Comparison of ENCODE assay signal across 1 cellular context in genomic region chr4:182917182-182918043, GRCh38.
A peak's percentile ranks its signal among the peaks of the same experiment; 100 is the strongest.
TF ChIP-seq lines count a peak whose summit lies in the region.

TSS of gene DCTD (minus strand) at chr4:182917386. CDS start at chr4:182915568, 1,818 bp downstream.

TF ChIP-seq in K562, 482 proteins besides CTCF, POLR2A, EP300 and RAD21 (continued from another document and continues in another):
- TF ChIP-seq GTF3C2 (IDR thresholded peaks at IDR 0.05; ENCODE audit: borderline replicate concordance, extremely low read depth, insufficient read length): no peak
- no peak for TF ChIP-seq CTBP1 (IDR thresholded peaks at IDR 0.05; ENCODE audit: borderline replicate concordance)
- TF ChIP-seq EZH2 (IDR thresholded peaks at IDR 0.05; ENCODE audit: borderline replicate concordance, low read depth, low read length): no peak
- 0 out of 2 replicates have a peak, but pooled peaks have one; percentile 8 for TF ChIP-seq CBFA2T3 (IDR thresholded peaks at IDR 0.05)
- TF ChIP-seq PHF21A (IDR thresholded peaks at IDR 0.05; ENCODE audit: borderline replicate concordance, low read depth): no peak
- no peak for TF ChIP-seq POU5F1 (IDR thresholded peaks at IDR 0.05; ENCODE audit: borderline replicate concordance, low read depth, low read length, partially characterized antibody)
- TF ChIP-seq KAT7 (CRISPR knock-in tag; IDR thresholded peaks at IDR 0.05; ENCODE audit: borderline replicate concordance): no peak
- no peak for TF ChIP-seq NFIX (CRISPR knock-in tag; IDR thresholded peaks at IDR 0.05; ENCODE audit: low read depth)
- no peak for TF ChIP-seq ELK1 (CRISPR knock-in tag; IDR thresholded peaks at IDR 0.05)
- TF ChIP-seq HMGN3 (IDR thresholded peaks at IDR 0.05; ENCODE audit: borderline replicate concordance, extremely low read depth, insufficient read length, low read depth, low read length): peak; percentile 40
- TF ChIP-seq SNRNP70 (optimal IDR thresholded peaks at IDR 0.05; ENCODE audit: low read depth, low read length): no peak
- no peak for TF ChIP-seq ID3 (CRISPR knock-in tag; IDR thresholded peaks at IDR 0.05)
- TF ChIP-seq ID3 (tag; IDR thresholded peaks at IDR 0.05): peak; percentile 51; the same call in 1 of the 2 replicates
- peak; percentile 72 for TF ChIP-seq GMEB1 (CRISPR knock-in tag; IDR thresholded peaks at IDR 0.05)
- 0 out of 2 replicates have a peak, but pooled peaks have one; percentile 43 for TF ChIP-seq MTA3 (IDR thresholded peaks at IDR 0.05; ENCODE audit: borderline replicate concordance)
- TF ChIP-seq CHD4 (IDR thresholded peaks at IDR 0.05; ENCODE audit: insufficient read depth, insufficient replicate concordance, low read depth, low read length, poor library complexity, severe bottlenecking): no peak
- no peak for TF ChIP-seq SRSF9 (IDR thresholded peaks at IDR 0.05; ENCODE audit: borderline replicate concordance, low read depth, low read length)
- no peak for TF ChIP-seq TARDBP (IDR thresholded peaks at IDR 0.05)
- TF ChIP-seq FOXM1 (IDR thresholded peaks at IDR 0.05; ENCODE audit: low read depth): no peak
- no peak for TF ChIP-seq FOXM1 (CRISPR knock-in tag; IDR thresholded peaks at IDR 0.05; ENCODE audit: low read depth)
- no peak for TF ChIP-seq BMI1 (IDR thresholded peaks at IDR 0.05; ENCODE audit: low read length)
- no peak for TF ChIP-seq MLLT1 (IDR thresholded peaks at IDR 0.05)
- TF ChIP-seq ZNF175 (CRISPR knock-in tag; IDR thresholded peaks at IDR 0.05; ENCODE audit: low read depth): no peak
- 0 out of 2 replicates have a peak, but pooled peaks have one; percentile 43 for TF ChIP-seq NBN (IDR thresholded peaks at IDR 0.05; ENCODE audit: low read depth)
- TF ChIP-seq SMARCC2 (IDR thresholded peaks at IDR 0.05; ENCODE audit: low read depth): no peak
- no peak for TF ChIP-seq NFE2L1 (tag; IDR thresholded peaks at IDR 0.05; ENCODE audit: borderline replicate concordance, low read depth)
- TF ChIP-seq ASH1L (IDR thresholded peaks at IDR 0.05; ENCODE audit: borderline replicate concordance, low read depth, partially characterized antibody): no peak
- peak in 1 of 2 experiments; percentile 64; a peak in 1 of 4 replicates for TF ChIP-seq NONO (IDR thresholded peaks at IDR 0.05; ENCODE audit: low read depth in 2 of 2, low read length in 1 of 2)
- TF ChIP-seq MEF2D (tag; conservative IDR thresholded peaks at IDR 0.05; ENCODE audit: low read depth): no peak
- no peak for TF ChIP-seq GTF2F1 (IDR thresholded peaks at IDR 0.05; ENCODE audit: low read depth, low read length)
- peak; percentile 22; the same call in 1 of the 2 replicates for TF ChIP-seq USF2 (CRISPR knock-in tag; IDR thresholded peaks at IDR 0.05)
- no peak for TF ChIP-seq PRDM10 (IDR thresholded peaks at IDR 0.05; ENCODE audit: partially characterized antibody)
- no peak for TF ChIP-seq JUNB (CRISPR knock-in tag; conservative IDR thresholded peaks at IDR 0.05)
- TF ChIP-seq TCF15 (CRISPR knock-in tag; IDR thresholded peaks at IDR 0.05): no peak
- TF ChIP-seq MAZ (CRISPR knock-in tag; conservative IDR thresholded peaks at IDR 0.05 in 1 of 2, IDR thresholded peaks at IDR 0.05 in 1 of 2): peak; percentile 62 to 67
- peak; percentile 24; the same call in 1 of the 2 replicates for TF ChIP-seq USF1 (CRISPR knock-in tag; IDR thresholded peaks at IDR 0.05)
- no peak for TF ChIP-seq ZC3H8 (IDR thresholded peaks at IDR 0.05)
- no peak for TF ChIP-seq KLF1 (tag; IDR thresholded peaks at IDR 0.05)
- no peak for TF ChIP-seq TBL1XR1 (IDR thresholded peaks at IDR 0.05; ENCODE audit: low read length in 2 of 2)
- TF ChIP-seq CEBPZ (IDR thresholded peaks at IDR 0.05; ENCODE audit: borderline replicate concordance, low read depth, low read length): no peak
- TF ChIP-seq TRIM24 (IDR thresholded peaks at IDR 0.05): no peak
- no peak for TF ChIP-seq ERF (CRISPR knock-in tag; IDR thresholded peaks at IDR 0.05)
- TF ChIP-seq CREB5 (CRISPR knock-in tag; IDR thresholded peaks at IDR 0.05): no peak
- TF ChIP-seq PTBP1 (IDR thresholded peaks at IDR 0.05; ENCODE audit: low read depth, low read length): no peak
